14 cellular contexts compared by ENCODE assay signal in the genomic region with DNA sequence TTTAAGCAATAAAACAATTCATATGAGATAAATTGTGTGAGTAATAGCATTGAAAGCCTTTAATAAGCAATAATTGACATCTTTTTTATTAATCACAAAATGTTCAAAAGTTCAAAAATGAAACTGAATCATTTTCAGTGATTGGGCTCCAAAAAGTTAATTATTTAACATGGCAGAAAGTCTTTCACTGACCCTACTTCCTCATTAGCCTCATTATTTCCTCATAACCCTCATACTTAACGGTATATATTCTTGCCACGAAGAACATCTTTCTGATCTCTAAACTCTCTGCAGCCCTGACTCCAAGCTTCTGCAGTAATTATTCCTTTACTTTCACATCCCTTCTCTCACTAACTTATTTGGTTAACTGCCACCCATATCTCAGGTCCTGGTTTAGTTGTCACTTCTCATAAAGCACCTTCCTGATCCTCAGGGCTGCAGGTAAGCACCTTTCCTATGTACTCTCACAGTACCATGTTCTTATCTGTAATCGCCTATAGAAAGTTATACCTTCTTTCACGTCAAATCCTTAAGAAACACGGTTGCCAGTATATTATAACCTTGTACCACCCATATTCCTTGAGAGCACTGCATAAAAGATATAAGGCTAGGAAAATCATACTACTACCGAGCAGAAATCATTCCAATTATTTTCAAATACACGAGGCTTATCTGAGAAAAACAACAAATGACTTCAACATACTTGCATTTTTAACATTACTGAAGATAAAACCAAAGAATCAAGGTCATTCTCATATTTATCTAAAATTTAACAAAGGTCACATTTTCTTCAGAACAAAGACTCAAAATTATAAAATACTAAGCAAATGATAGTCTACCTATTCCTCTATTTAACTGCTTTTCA.
A peak's percentile ranks its signal among the peaks of the same experiment; 100 is the strongest.
DNase-seq lines count a peak whose midpoint lies in the region; ATAC-seq and TF ChIP-seq lines count a peak whose summit lies in the region.
"Had no signal": no experiment of that assay in that cellular context is flagged by ENCODE, and none has a peak within 500 bp of the region (broad histone marks: within the 10 kb centered on the region; RNA-seq: fewer than 3 reads in every experiment).

No MANE protein-coding gene starts in this region.

- no peak for DNase-seq in CD14-positive monocyte (ENCODE audit: low spot score)
- DNase-seq in amniotic epithelial cell (ENCODE audit: low read depth): peak; percentile 50
- no peak for DNase-seq in kidney tubule cell (ENCODE audit: low spot score)
- DNase-seq in iPS-NIHi7 (ENCODE audit: extremely low spot score): no peak
- DNase-seq in HPDE6-E6E7 (ENCODE audit: extremely low spot score): no peak
- DNase-seq: activated CD4-positive, alpha-beta T cell treated with anti-CD3 and anti-CD28 coated beads, Interleukin-2, amount 10 ng/mL, durations not matched to agents 24 days and 14 days; activated naive CD4-positive, alpha-beta T cell treated with anti-CD3 and anti-CD28 coated beads for 36 hours; DND-41; NCI-H1105; right cardiac atrium; testis had no signal

- peak overlapping the region; percentile 34 to 71 for H3K4me3 Mint-ChIP-seq in CD14-positive monocyte
- H3K4me3 Mint-ChIP-seq: activated CD4-positive, alpha-beta T cell treated with anti-CD3 and anti-CD28 coated beads, Interleukin-2, amount 10 ng/mL, durations not matched to agents 24 days and 14 days; activated naive CD4-positive, alpha-beta T cell treated with anti-CD3 and anti-CD28 coated beads for 36 hours had no signal

- intact Hi-C loops in CD14-positive monocyte (cut with micrococcal nuclease): no loop called here

- peaks cover 0 to 2% of the 10 kb centered on the region in 2 donors for H3K36me3 Mint-ChIP-seq in CD14-positive monocyte

- no peak for TF ChIP-seq CTCF in CD14-positive monocyte (IDR thresholded peaks at IDR 0.05)

- peaks cover 31% of the 10 kb centered on the region for H3K4me1 Mint-ChIP-seq in CD14-positive monocyte

- no peaks in the 10 kb centered on the region for H3K27me3 Mint-ChIP-seq in CD14-positive monocyte (ENCODE audit: low read depth in 3 of 3)

- peaks cover 0 to 5% (median 0%) of the 10 kb centered on the region in 7 donors for H3K9me3 Mint-ChIP-seq in CD14-positive monocyte
- H3K9me3 Mint-ChIP-seq: activated naive CD4-positive, alpha-beta T cell treated with anti-CD3 and anti-CD28 coated beads for 36 hours had no signal

- H3K27ac Mint-ChIP-seq in CD14-positive monocyte: peak overlapping the region in 5 of 7 donors; percentile 9 to 85 (median 70)
- H3K27ac Mint-ChIP-seq: activated CD4-positive, alpha-beta T cell treated with anti-CD3 and anti-CD28 coated beads, Interleukin-2, amount 10 ng/mL, durations not matched to agents 24 days and 14 days; activated naive CD4-positive, alpha-beta T cell treated with anti-CD3 and anti-CD28 coated beads for 36 hours had no signal

- peak; percentile 79 for ATAC-seq in GM21423 (IDR thresholded peaks at IDR 0.05; ENCODE audit: unreplicated experiment)
- peak; percentile 91 for ATAC-seq in HG03354 (IDR thresholded peaks at IDR 0.05; ENCODE audit: poor library complexity, severe bottlenecking, unreplicated experiment)
- no peak for ATAC-seq in GM21576 (IDR thresholded peaks at IDR 0.05; ENCODE audit: unreplicated experiment)
- ATAC-seq: right cardiac atrium had no signal
